10 cellular contexts compared by ENCODE assay signal in genomic region chrX:40871385-40872082, GRCh38.
A peak's percentile ranks its signal among the peaks of the same experiment; 100 is the strongest.
DNase-seq lines count a peak whose midpoint lies in the region; ATAC-seq and TF ChIP-seq lines count a peak whose summit lies in the region.
"Had no signal": no experiment of that assay in that cellular context is flagged by ENCODE, and none has a peak within 500 bp of the region (broad histone marks: within the 10 kb centered on the region; RNA-seq: fewer than 3 reads in every experiment).

No MANE protein-coding gene starts in this region.

- intact Hi-C loops in activated CD8-positive, alpha-beta T cell treated with anti-CD3 and anti-CD28 coated beads for 36 hours (cut with micrococcal nuclease) = loop anchor here (10.0 kb wide), 1 partner anchor 243 kb away; no protein-coding TSS in a partner anchor
- intact Hi-C loops in posterior cingulate gyrus (cut with DNase I) (no loop called here), Right ventricle myocardium superior (cut with DNase I) (loop anchor here (10.0 kb wide), 1 partner anchor 243 kb away; no protein-coding TSS in a partner anchor)

- no peaks in the 10 kb centered on the region for H3K9me3 Mint-ChIP-seq in activated CD4-positive, alpha-beta T cell treated with anti-CD3 and anti-CD28 coated beads, Interleukin-2, amount 10 ng/mL, durations not matched to agents 7 days and 5 days
- no peaks in the 10 kb centered on the region for H3K9me3 Mint-ChIP-seq in activated CD8-positive, alpha-beta T cell treated with anti-CD3 and anti-CD28 coated beads for 36 hours

- peak overlapping the region; percentile 13 for H3K27ac Mint-ChIP-seq in activated CD4-positive, alpha-beta T cell treated with anti-CD3 and anti-CD28 coated beads, Interleukin-2, amount 10 ng/mL, durations not matched to agents 7 days and 5 days
- H3K27ac Mint-ChIP-seq in activated CD8-positive, alpha-beta T cell treated with anti-CD3 and anti-CD28 coated beads for 36 hours = peak overlapping the region; percentile 85

- CTCF ChIA-PET in activated CD4-positive, alpha-beta T cell treated with anti-CD3 and anti-CD28 coated beads, Interleukin-2, amount 10 ng/mL, durations not matched to agents 7 days and 5 days (lab: Charles Lee) = no interaction called here
- CTCF ChIA-PET in activated CD8-positive, alpha-beta T cell treated with anti-CD3 and anti-CD28 coated beads for 36 hours (lab: Charles Lee) = no interaction called here

- H3K27me3 Mint-ChIP-seq in activated CD4-positive, alpha-beta T cell treated with anti-CD3 and anti-CD28 coated beads, Interleukin-2, amount 10 ng/mL, durations not matched to agents 7 days and 5 days = peaks cover 2% of the 10 kb centered on the region
- H3K27me3 Mint-ChIP-seq in activated CD8-positive, alpha-beta T cell treated with anti-CD3 and anti-CD28 coated beads for 36 hours = peaks cover 1% of the 10 kb centered on the region

- ATAC-seq in HG02678 (IDR thresholded peaks at IDR 0.05; ENCODE audit: unreplicated experiment) (peak; percentile 67), Right ventricle myocardium superior (ENCODE audit: poor library complexity) (no peak)
- ATAC-seq in activated CD8-positive, alpha-beta T cell treated with anti-CD3 and anti-CD28 coated beads for 36 hours = peak; percentile 90
- ATAC-seq: left lobe of liver had no signal

- H3K36me3 Mint-ChIP-seq in activated CD4-positive, alpha-beta T cell treated with anti-CD3 and anti-CD28 coated beads, Interleukin-2, amount 10 ng/mL, durations not matched to agents 7 days and 5 days (ENCODE audit: low read depth) = no peaks in the 10 kb centered on the region
- H3K36me3 Mint-ChIP-seq in activated CD8-positive, alpha-beta T cell treated with anti-CD3 and anti-CD28 coated beads for 36 hours (ENCODE audit: low read depth) = no peaks in the 10 kb centered on the region

- POLR2A ChIA-PET in activated CD4-positive, alpha-beta T cell treated with anti-CD3 and anti-CD28 coated beads, Interleukin-2, amount 10 ng/mL, durations not matched to agents 7 days and 5 days (lab: Charles Lee) = no interaction called here
- POLR2A ChIA-PET in activated CD8-positive, alpha-beta T cell treated with anti-CD3 and anti-CD28 coated beads for 36 hours (lab: Charles Lee) = no interaction called here

- H3K4me3 Mint-ChIP-seq in activated CD4-positive, alpha-beta T cell treated with anti-CD3 and anti-CD28 coated beads, Interleukin-2, amount 10 ng/mL, durations not matched to agents 7 days and 5 days = no peak overlapping the region
- H3K4me3 Mint-ChIP-seq in activated CD8-positive, alpha-beta T cell treated with anti-CD3 and anti-CD28 coated beads for 36 hours = no peak overlapping the region

- peaks cover 2% of the 10 kb centered on the region for H3K4me1 Mint-ChIP-seq in activated CD4-positive, alpha-beta T cell treated with anti-CD3 and anti-CD28 coated beads, Interleukin-2, amount 10 ng/mL, durations not matched to agents 7 days and 5 days
- H3K4me1 Mint-ChIP-seq in activated CD8-positive, alpha-beta T cell treated with anti-CD3 and anti-CD28 coated beads for 36 hours (ENCODE audit: low read depth) = peaks cover 12% of the 10 kb centered on the region

- DNase-seq in activated CD4-positive, alpha-beta T cell treated with anti-CD3 and anti-CD28 coated beads, Interleukin-2, amount 10 ng/mL, durations not matched to agents 7 days and 5 days = no peak
- DNase-seq in activated CD4-positive, alpha-beta T cell treated with anti-CD3 and anti-CD28 coated beads for 1 hour = no peak
- peak; percentile 52 for DNase-seq in activated CD8-positive, alpha-beta T cell treated with anti-CD3 and anti-CD28 coated beads for 36 hours
- peak; percentile 6 for DNase-seq in stimulated activated CD4-positive, alpha-beta T cell treated with anti-CD3 and anti-CD28 coated beads, Interleukin-1b, Interleukin-23, amount 100 ng/mL, for 48 hours
- DNase-seq in central memory CD4-positive, alpha-beta T cell = no peak
- DNase-seq in posterior cingulate gyrus (no peak), Right ventricle myocardium superior (no peak)
- DNase-seq: Kasumi-1 had no signal

- no peak for TF ChIP-seq CTCF in activated CD8-positive, alpha-beta T cell treated with anti-CD3 and anti-CD28 coated beads for 36 hours (IDR thresholded peaks at IDR 0.05)

Comparison
In these comparisons a context has a peak if more than half of its experiments do, and no peak if none do; other contexts are left out.
1. DNase-seq: peak in activated CD8-positive, alpha-beta T cell treated with anti-CD3 and anti-CD28 coated beads for 36 hours (single experiment) and stimulated activated CD4-positive, alpha-beta T cell treated with anti-CD3 and anti-CD28 coated beads, Interleukin-1b, Interleukin-23, amount 100 ng/mL, for 48 hours (single experiment); none in activated CD4-positive, alpha-beta T cell treated with anti-CD3 and anti-CD28 coated beads, Interleukin-2, amount 10 ng/mL, durations not matched to agents 7 days and 5 days (single experiment), activated CD4-positive, alpha-beta T cell treated with anti-CD3 and anti-CD28 coated beads for 1 hour (single experiment), central memory CD4-positive, alpha-beta T cell (single experiment), posterior cingulate gyrus (0 of 10) and Right ventricle myocardium superior (single experiment).